25 cellular contexts compared by ENCODE assay signal in genomic region chr6:36643967-36644366, GRCh38. TPM values are rescaled to one million over a fixed set of nuclear protein-coding genes. Genes with fewer than 3 reads are reported as not detected.
DNase-seq lines count a peak whose midpoint lies in the region; TF ChIP-seq lines count a peak whose summit lies in the region.
"Had no signal": no experiment of that assay in that cellular context is flagged by ENCODE, and none has a peak within 500 bp of the region (broad histone marks: within the 10 kb centered on the region; RNA-seq: fewer than 3 reads in every experiment).

No MANE protein-coding gene starts in this region.

- H3K27ac Mint-ChIP-seq in dendritic cell treated with granulocyte-macrophage colony-stimulating factor and Interleukin-4, amounts not matched to agents 40 ng/mL and 50 ng/mL, for 4 days = peak overlapping the region; percentile 83
- H3K27ac Mint-ChIP-seq: activated naive CD8-positive, alpha-beta T cell treated with anti-CD3 and anti-CD28 coated beads, Interleukin-2, amount 10 ng/mL, durations not matched to agents 7 days and 5 days; activated T-helper 2 cell treated with anti-CD3 and anti-CD28 coated beads, Interferon-gamma antibody, Interleukin-2, Interleukin-4, amounts not matched to agents 10 μg/mL and 5 μg/mL and 100 μg/mL, durations not matched to agents 14 hours and 24 hours and 36 hours; CD8-positive, alpha-beta T cell; effector memory CD8-positive, alpha-beta T cell; memory B cell; naive B cell; WTC11 had no signal

- DNase-seq in CD1c-positive myeloid dendritic cell (ENCODE audit: extremely low spot score) (peak; percentile 54), NB4 (ENCODE audit: low read depth) (peak; percentile 38), osteoblast (ENCODE audit: insufficient read length, low spot score, missing footprints) (no peak), activated gamma-delta T cell treated with Interleukin-2 at 50 U/mL for 16 hours (no peak), cerebellum (ENCODE audit: low spot score) (no peak)
- DNase-seq in stimulated activated CD4-positive, alpha-beta T cell treated with anti-CD3 and anti-CD28 coated beads, Interleukin-2, amount 100 ng/mL, for 48 hours = no peak
- DNase-seq: activated CD4-positive, alpha-beta T cell treated with anti-CD3 and anti-CD28 coated beads, Interleukin-2, amount 50 U/mL, for 48 hours; activated CD8-positive, alpha-beta memory T cell treated with anti-CD3 and anti-CD28 coated beads, Interleukin-2, amount 50 U/mL, for 48 hours; activated naive CD8-positive, alpha-beta T cell treated with anti-CD3 and anti-CD28 coated beads, Interleukin-2, amount 10 ng/mL, durations not matched to agents 7 days and 5 days; CD8-positive, alpha-beta T cell; DMS53; effector memory CD8-positive, alpha-beta T cell; naive B cell; NCI-H1417; NCI-H2081 treated with DMSO at 0.1 percent for 48 hours; NCI-H446; SK-N-SH; T-helper 9 cell had no signal

- H3K9me3 ChIP-seq in osteoblast (ENCODE audit: low read depth, low read length) = no peaks in the 10 kb centered on the region
- H3K9me3 ChIP-seq: gastroesophageal sphincter, SK-N-SH had no signal

- H3K9me3 Mint-ChIP-seq in dendritic cell treated with granulocyte-macrophage colony-stimulating factor and Interleukin-4, amounts not matched to agents 40 ng/mL and 50 ng/mL, for 4 days = no peaks in the 10 kb centered on the region
- H3K9me3 Mint-ChIP-seq: activated naive CD8-positive, alpha-beta T cell treated with anti-CD3 and anti-CD28 coated beads, Interleukin-2, amount 10 ng/mL, durations not matched to agents 7 days and 5 days; activated T-helper 2 cell treated with anti-CD3 and anti-CD28 coated beads, Interferon-gamma antibody, Interleukin-2, Interleukin-4, amounts not matched to agents 10 μg/mL and 5 μg/mL and 100 μg/mL, durations not matched to agents 14 hours and 24 hours and 36 hours; CD8-positive, alpha-beta T cell; effector memory CD8-positive, alpha-beta T cell; memory B cell; naive B cell; WTC11 had no signal

- no peak overlapping the region for H2AFZ ChIP-seq in osteoblast (ENCODE audit: low read length)

- peaks cover 56% of the 10 kb centered on the region for H3K4me1 Mint-ChIP-seq in dendritic cell treated with granulocyte-macrophage colony-stimulating factor and Interleukin-4, amounts not matched to agents 40 ng/mL and 50 ng/mL, for 4 days (ENCODE audit: low read depth)
- H3K4me1 Mint-ChIP-seq: activated naive CD8-positive, alpha-beta T cell treated with anti-CD3 and anti-CD28 coated beads, Interleukin-2, amount 10 ng/mL, durations not matched to agents 7 days and 5 days had no signal

- TF ChIP-seq CTCF in NB4 (IDR thresholded peaks at IDR 0.05; ENCODE audit: low read depth, low read length) = no peak
- TF ChIP-seq CTCF in osteoblast (IDR thresholded peaks at IDR 0.05; ENCODE audit: extremely low read depth, low read depth, low read length) = no peak

- intact Hi-C loops in dendritic cell treated with granulocyte-macrophage colony-stimulating factor and Interleukin-4, amounts not matched to agents 40 ng/mL and 50 ng/mL, for 4 days (cut with micrococcal nuclease) = loop anchor here (2.0 kb wide), 1 partner anchor 15 kb away; no protein-coding TSS in a partner anchor

- no peaks in the 10 kb centered on the region for H3K27me3 Mint-ChIP-seq in dendritic cell treated with granulocyte-macrophage colony-stimulating factor and Interleukin-4, amounts not matched to agents 40 ng/mL and 50 ng/mL, for 4 days
- H3K27me3 Mint-ChIP-seq: effector memory CD8-positive, alpha-beta T cell; memory B cell; naive B cell had no signal

- H3K36me3 ChIP-seq in osteoblast (ENCODE audit: insufficient read depth, low read length) = no peaks in the 10 kb centered on the region
- H3K36me3 ChIP-seq: gastroesophageal sphincter had no signal

- H3K27ac ChIP-seq in osteoblast (ENCODE audit: low read depth, low read length) = peak overlapping the region; percentile 31

- H3K36me3 Mint-ChIP-seq in dendritic cell treated with granulocyte-macrophage colony-stimulating factor and Interleukin-4, amounts not matched to agents 40 ng/mL and 50 ng/mL, for 4 days (ENCODE audit: low read depth) = no peaks in the 10 kb centered on the region
- H3K36me3 Mint-ChIP-seq: activated naive CD8-positive, alpha-beta T cell treated with anti-CD3 and anti-CD28 coated beads, Interleukin-2, amount 10 ng/mL, durations not matched to agents 7 days and 5 days; CD8-positive, alpha-beta T cell; memory B cell; naive B cell; WTC11 had no signal

- peak overlapping the region; percentile 50 for H3K4me3 Mint-ChIP-seq in dendritic cell treated with granulocyte-macrophage colony-stimulating factor and Interleukin-4, amounts not matched to agents 40 ng/mL and 50 ng/mL, for 4 days
- H3K4me3 Mint-ChIP-seq: activated naive CD8-positive, alpha-beta T cell treated with anti-CD3 and anti-CD28 coated beads, Interleukin-2, amount 10 ng/mL, durations not matched to agents 7 days and 5 days; CD8-positive, alpha-beta T cell; effector memory CD8-positive, alpha-beta T cell; memory B cell; naive B cell; WTC11 had no signal

- H3K27me3 ChIP-seq in osteoblast (ENCODE audit: insufficient read depth, low read length) = no peaks in the 10 kb centered on the region
- H3K27me3 ChIP-seq: gastroesophageal sphincter had no signal

- H3K4me3 ChIP-seq in NB4 (ENCODE audit: low read depth, low read length) (no peak overlapping the region), osteoblast (ENCODE audit: insufficient read depth, low read length) (no peak overlapping the region)
- H3K4me3 ChIP-seq: gastroesophageal sphincter had no signal

- no peaks in the 10 kb centered on the region for H3K79me2 ChIP-seq in osteoblast (ENCODE audit: insufficient read depth, low read length)

- TF ChIP-seq POLR2A in NB4 (IDR thresholded peaks at IDR 0.05; ENCODE audit: extremely low read depth, insufficient read length) = no peak

- peaks cover 4% of the 10 kb centered on the region for H4K20me1 ChIP-seq in osteoblast (ENCODE audit: insufficient read depth, low read length)

- H3K4me2 ChIP-seq in osteoblast (ENCODE audit: insufficient read depth, low read length) = no peak overlapping the region

- peaks cover 30% of the 10 kb centered on the region for H3K4me1 ChIP-seq in osteoblast (ENCODE audit: insufficient read depth, low read length)

RNA-seq across cellular contexts. Expression of gene CDKN1A, which starts 34.5 kb away (rescaled TPM):
- total RNA-seq in osteoblast (456 and 461 TPM in 2 replicates), cerebellum (2.2 TPM)

RNA-seq across cellular contexts. Expression of gene SRSF3, which starts 49.8 kb away (rescaled TPM):
- total RNA-seq in osteoblast (236 and 289 TPM in 2 replicates), cerebellum (169 TPM)

RNA-seq across cellular contexts. Expression of gene RAB44, which starts 53.7 kb away (rescaled TPM):
- under 0.01 and 0.36 TPM in 2 replicates for total RNA-seq in osteoblast
- not detected for total RNA-seq in cerebellum
- total RNA-seq: activated naive CD8-positive, alpha-beta T cell treated with anti-CD3 and anti-CD28 coated beads, Interleukin-2, amount 10 ng/mL, durations not matched to agents 7 days and 5 days; activated T-helper 2 cell treated with anti-CD3 and anti-CD28 coated beads, Interferon-gamma antibody, Interleukin-2, Interleukin-4, amounts not matched to agents 10 μg/mL and 5 μg/mL and 100 μg/mL, durations not matched to agents 14 hours and 24 hours and 36 hours; LHCN-M2; renal cortical epithelial cell had no signal

Comparison
In these comparisons a context has a peak if more than half of its experiments do, and no peak if none do; other contexts are left out.
1. DNase-seq: peak in CD1c-positive myeloid dendritic cell (single experiment) and NB4 (single experiment); none in osteoblast (single experiment), activated gamma-delta T cell treated with Interleukin-2 at 50 U/mL for 16 hours (single experiment), stimulated activated CD4-positive, alpha-beta T cell treated with anti-CD3 and anti-CD28 coated beads, Interleukin-2, amount 100 ng/mL, for 48 hours (0 of 2) and cerebellum (single experiment).
2. RNA of gene CDKN1A, which starts 34.5 kb away (total RNA-seq): 456 to 461 TPM in osteoblast; 2.2 TPM in cerebellum (single experiment); every median in the first group is over 100 times any median in the second.